In genomic region chr13:27793377-27794074, GRCh38 we compare ENCODE assay signal across 1 cellular context.
TF ChIP-seq lines count a peak whose summit lies in the region.

No MANE protein-coding gene starts in this region.

TF ChIP-seq in HEK293, 187 proteins besides CTCF, POLR2A, EP300 and RAD21 (continued from another document):
- TF ChIP-seq ZNF645 (tag by site-specific recombination; IDR thresholded peaks at IDR 0.05) (no peak), ZNF521 (tag by site-specific recombination; IDR thresholded peaks at IDR 0.05) (no peak), ZNF654 (tag by site-specific recombination; IDR thresholded peaks at IDR 0.05; ENCODE audit: low read depth) (no peak), ZBTB21 (tag by site-specific recombination; IDR thresholded peaks at IDR 0.05) (no peak), ZNF132 (tag by site-specific recombination; IDR thresholded peaks at IDR 0.05; ENCODE audit: borderline replicate concordance) (no peak), MEIS1 (CRISPR knock-in tag; IDR thresholded peaks at IDR 0.05; ENCODE audit: borderline replicate concordance) (no peak), ZNF114 (tag by site-specific recombination; IDR thresholded peaks at IDR 0.05) (no peak), ZNF335 (tag by site-specific recombination; conservative IDR thresholded peaks at IDR 0.05) (no peak), YY2 (tag by site-specific recombination; IDR thresholded peaks at IDR 0.05) (no peak), ZNF16 (tag by site-specific recombination; IDR thresholded peaks at IDR 0.05; ENCODE audit: low read depth) (no peak), ZNF514 (tag by site-specific recombination; IDR thresholded peaks at IDR 0.05) (no peak)
- TF ChIP-seq, protein P1, sequence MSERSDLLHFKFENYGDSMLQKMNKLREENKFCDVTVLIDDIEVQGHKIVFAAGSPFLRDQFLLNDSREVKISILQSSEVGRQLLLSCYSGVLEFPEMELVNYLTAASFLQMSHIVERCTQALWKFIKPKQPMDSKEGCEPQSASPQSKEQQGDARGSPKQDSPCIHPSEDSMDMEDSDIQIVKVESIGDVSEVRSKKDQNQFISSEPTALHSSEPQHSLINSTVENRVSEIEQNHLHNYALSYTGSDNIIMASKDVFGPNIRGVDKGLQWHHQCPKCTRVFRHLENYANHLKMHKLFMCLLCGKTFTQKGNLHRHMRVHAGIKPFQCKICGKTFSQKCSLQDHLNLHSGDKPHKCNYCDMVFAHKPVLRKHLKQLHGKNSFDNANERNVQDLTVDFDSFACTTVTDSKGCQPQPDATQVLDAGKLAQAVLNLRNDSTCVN (tag by site-specific recombination; optimal IDR thresholded peaks at IDR 0.05) = no peak
